1 cellular context compared by ENCODE assay signal in the genomic region with DNA sequence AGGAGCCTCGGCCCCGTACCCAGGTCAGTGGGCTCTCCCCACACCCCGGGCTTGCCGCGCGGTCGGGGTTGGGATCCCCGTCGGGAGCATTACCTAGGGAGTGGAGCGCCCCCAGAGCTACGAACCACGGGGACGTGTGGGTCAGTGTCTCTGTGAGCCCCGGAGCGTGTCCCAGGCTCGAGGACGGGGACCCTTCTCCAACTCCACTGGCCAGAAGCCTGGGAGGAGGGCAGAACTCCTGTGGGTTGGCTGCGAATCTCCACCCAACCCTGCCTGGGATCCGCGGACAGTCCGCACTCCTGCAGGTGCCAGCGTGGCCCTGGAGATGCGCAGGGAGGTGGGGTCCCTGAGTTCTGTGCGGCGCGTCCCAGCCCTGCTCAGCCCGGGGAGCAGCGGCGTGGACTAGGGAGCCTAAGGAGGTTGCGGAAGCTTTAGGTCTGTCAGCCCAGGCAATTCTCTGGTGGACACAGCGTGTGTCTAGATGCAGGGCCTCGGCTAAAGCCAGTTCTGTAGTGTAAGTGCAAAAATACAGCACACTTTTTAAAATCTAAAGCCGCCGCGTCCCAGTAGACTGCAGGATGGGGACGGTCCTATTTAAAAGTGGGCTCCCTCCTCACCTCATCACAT.
TF ChIP-seq lines count a peak whose summit lies in the region.

No MANE protein-coding gene starts in this region.

TF ChIP-seq in K562, 482 proteins besides CTCF, POLR2A, EP300 and RAD21 (continued from another document):
- TF ChIP-seq KDM5B (IDR thresholded peaks at IDR 0.05; ENCODE audit: insufficient replicate concordance, low read depth, low read length): no peak
- no peak for TF ChIP-seq ZNF644 (tag; IDR thresholded peaks at IDR 0.05; ENCODE audit: low read depth)
- peak; percentile 0; the same call in 1 of the 2 replicates for TF ChIP-seq POLR2G (IDR thresholded peaks at IDR 0.05; ENCODE audit: low read depth, low read length)
- no peak for TF ChIP-seq ZNF609 (CRISPR knock-in tag; IDR thresholded peaks at IDR 0.05; ENCODE audit: borderline replicate concordance)
